ENCODE assay signal across 27 cellular contexts in genomic region chr6:40753939-40754448, GRCh38.
"Had no signal": no experiment of that assay in that cellular context is flagged by ENCODE, and none has a peak within 500 bp of the region (broad histone marks: within the 10 kb centered on the region; RNA-seq: fewer than 3 reads in every experiment).

No MANE protein-coding gene starts in this region.

- DNase-seq: activated CD4-positive, alpha-beta memory T cell treated with anti-CD3 and anti-CD28 coated beads for 36 hours; activated CD4-positive, alpha-beta T cell treated with anti-CD3 and anti-CD28 coated beads for 36 hours; activated CD4-positive, alpha-beta T cell treated with anti-CD3 and anti-CD28 coated beads, Interleukin-2, amount 50 U/mL, for 1 hour; activated CD8-positive, alpha-beta memory T cell treated with anti-CD3 and anti-CD28 coated beads, Interleukin-2, amount 50 U/mL, for 4 hours; activated gamma-delta T cell treated with Interleukin-2 at 50 U/mL for 16 hours; activated naive CD4-positive, alpha-beta T cell treated with anti-CD3 and anti-CD28 coated beads for 36 hours; activated T-cell treated with anti-CD3 and anti-CD28 coated beads for 4 hours; activated T-cell treated with anti-CD3 and anti-CD28 coated beads, Interleukin-2, amount 50 U/mL, for 4 hours; adrenal gland; body of pancreas; MM.1S; MV-4-11; NCI-H1092; NCI-H1436 treated with DMSO at 0.1 percent for 48 hours; NCI-H1694 treated with DMSO at 0.1 percent for 48 hours; NCI-H2029; NCI-H345; SHP77; SJCRH30; T1000 had no signal

- FAIRE-seq: astrocyte, bronchial epithelial cell had no signal

- ATAC-seq: activated CD4-positive, alpha-beta T cell treated with anti-CD3 and anti-CD28 coated beads for 36 hours; activated CD4-positive, CD25-positive, alpha-beta regulatory T cell treated with anti-CD3 and anti-CD28 coated beads, Interleukin-2, amount 50 U/mL, for 24 hours; activated naive CD4-positive, alpha-beta T cell treated with anti-CD3 and anti-CD28 coated beads, Interleukin-2, amount 50 U/mL, for 72 hours; activated T-cell treated with anti-CD3 and anti-CD28 coated beads, Interleukin-2, amount 50 U/mL, for 4 hours; body of pancreas; Panc1 had no signal

- H3K9me3 Mint-ChIP-seq: activated CD4-positive, alpha-beta memory T cell treated with anti-CD3 and anti-CD28 coated beads for 36 hours; activated naive CD4-positive, alpha-beta T cell treated with anti-CD3 and anti-CD28 coated beads for 36 hours; activated naive CD4-positive, alpha-beta T cell treated with anti-CD3 and anti-CD28 coated beads, Interleukin-2, amount 50 U/mL, for 72 hours; activated T-cell treated with anti-CD3 and anti-CD28 coated beads, Interleukin-2, amount 50 U/mL, for 4 hours; activated T-helper 1 cell treated with anti-CD3 and anti-CD28 coated beads, Interleukin-12 subunit alpha, Interleukin-12 subunit beta, Interleukin-2, Interleukin-4 antibody, amounts not matched to agents 30 ng/mL and 10 ng/mL and 1 ng/mL, durations not matched to agents 14 hours and 24 hours and 36 hours had no signal

- H3K9me3 ChIP-seq: adrenal gland, body of pancreas, SJCRH30 had no signal

- H3K27ac Mint-ChIP-seq: activated CD4-positive, alpha-beta memory T cell treated with anti-CD3 and anti-CD28 coated beads for 36 hours; activated CD4-positive, alpha-beta T cell treated with anti-CD3 and anti-CD28 coated beads for 36 hours; activated naive CD4-positive, alpha-beta T cell treated with anti-CD3 and anti-CD28 coated beads for 36 hours; activated naive CD4-positive, alpha-beta T cell treated with anti-CD3 and anti-CD28 coated beads, Interleukin-2, amount 50 U/mL, for 72 hours; activated T-helper 1 cell treated with anti-CD3 and anti-CD28 coated beads, Interleukin-12 subunit alpha, Interleukin-12 subunit beta, Interleukin-2, Interleukin-4 antibody, amounts not matched to agents 30 ng/mL and 10 ng/mL and 1 ng/mL, durations not matched to agents 14 hours and 24 hours and 36 hours had no signal

- H3K4me1 ChIP-seq: adrenal gland, body of pancreas, SJCRH30 had no signal

- H3K4me3 ChIP-seq: adrenal gland, body of pancreas, SJCRH30, SK-N-MC had no signal

- H3K36me3 ChIP-seq: adrenal gland, SJCRH30 had no signal

- H3K36me3 Mint-ChIP-seq: activated CD4-positive, alpha-beta memory T cell treated with anti-CD3 and anti-CD28 coated beads for 36 hours had no signal

- H3K27ac ChIP-seq: adrenal gland, body of pancreas, SJCRH30, SK-N-MC had no signal

- H3K4me3 Mint-ChIP-seq: activated CD4-positive, alpha-beta memory T cell treated with anti-CD3 and anti-CD28 coated beads for 36 hours; activated CD4-positive, alpha-beta T cell treated with anti-CD3 and anti-CD28 coated beads for 36 hours; activated naive CD4-positive, alpha-beta T cell treated with anti-CD3 and anti-CD28 coated beads for 36 hours; activated T-cell treated with anti-CD3 and anti-CD28 coated beads, Interleukin-2, amount 50 U/mL, for 4 hours; activated T-helper 1 cell treated with anti-CD3 and anti-CD28 coated beads, Interleukin-12 subunit alpha, Interleukin-12 subunit beta, Interleukin-2, Interleukin-4 antibody, amounts not matched to agents 30 ng/mL and 10 ng/mL and 1 ng/mL, durations not matched to agents 14 hours and 24 hours and 36 hours had no signal
